ENCODE assay signal across 22 cellular contexts in genomic region chr11:117130879-117131278, GRCh38. TPM values are rescaled to one million over a fixed set of nuclear protein-coding genes. Genes with fewer than 3 reads are reported as not detected.
DNase-seq lines count a peak whose midpoint lies in the region; ATAC-seq, FAIRE-seq and TF ChIP-seq lines count a peak whose summit lies in the region.
"Had no signal": no experiment of that assay in that cellular context is flagged by ENCODE, and none has a peak within 500 bp of the region (broad histone marks: within the 10 kb centered on the region; RNA-seq: fewer than 3 reads in every experiment).

No MANE protein-coding gene starts in this region.

- H3K27me3 ChIP-seq in right lobe of liver (no peaks in the 10 kb centered on the region), HepG2 (ENCODE audit: control insufficient read depth in 1 of 2, insufficient read depth in 2 of 2, low read length in 2 of 2) (peaks cover 0 to 4% of the 10 kb centered on the region in 2 experiments; a peak in 2 of 5 replicates), tibial artery (peaks cover 0 to 7% of the 10 kb centered on the region in 2 donors), SK-N-SH (ENCODE audit: insufficient read depth) (no peaks in the 10 kb centered on the region; the same call in 1 of the 2 replicates)
- H3K27me3 ChIP-seq: BLaER1 had no signal

- TF ChIP-seq EP300 in HepG2 (IDR thresholded peaks at IDR 0.05; ENCODE audit: low read depth in 2 of 2, low read length in 2 of 2) (no peak), HepG2 (CRISPR knock-in tag; IDR thresholded peaks at IDR 0.05; ENCODE audit: borderline replicate concordance) (no peak), SK-N-SH (IDR thresholded peaks at IDR 0.05; ENCODE audit: borderline replicate concordance in 1 of 2, low read depth in 1 of 2, low read length in 1 of 2) (no peak)

- intact Hi-C loops in right lobe of liver (cut with DNase I) (loop anchor here in 1 of 2 donors (5.0 kb wide), 1 partner anchor 76 kb away; no protein-coding TSS in a partner anchor), HepG2 (cut with micrococcal nuclease; ENCODE audit: unreplicated experiment) (loop anchor here (5.0 kb wide), 1 partner anchor 76 kb away; no protein-coding TSS in a partner anchor), tibial artery (cut with DNase I; ENCODE audit: low total_unique reads) (loop anchor here (5.0 kb wide), 1 partner anchor 76 kb away; no protein-coding TSS in a partner anchor)

- CTCF ChIA-PET in HepG2 (lab: Yijun Ruan, JAX; ENCODE audit: low intra/inter-chr PET ratio, low total read pairs) = no interaction called here
- CTCF ChIA-PET in SK-N-SH (lab: Yijun Ruan, JAX) = no interaction called here

- TF ChIP-seq POLR2A in right lobe of liver (IDR thresholded peaks at IDR 0.05) (no peak), HepG2 (IDR thresholded peaks at IDR 0.05; ENCODE audit: insufficient read depth in 1 of 2, low read depth in 2 of 2, low read length in 2 of 2) (no peak)

- TF ChIP-seq CTCF in right lobe of liver (IDR thresholded peaks at IDR 0.05) (no peak), HepG2 (CRISPR knock-in tag; IDR thresholded peaks at IDR 0.05) (no peak), tibial artery (IDR thresholded peaks at IDR 0.05) (no peak), SK-N-SH (IDR thresholded peaks at IDR 0.05) (no peak)

- H3K9me3 ChIP-seq in right lobe of liver (no peaks in the 10 kb centered on the region), HepG2 (ENCODE audit: low read length) (no peaks in the 10 kb centered on the region), tibial artery (no peaks in the 10 kb centered on the region), SK-N-SH (no peaks in the 10 kb centered on the region)
- H3K9me3 ChIP-seq: BLaER1 had no signal

- FAIRE-seq in HepG2 (lab: Jason Lieb, UNC) (no peak), RCC 7860 (lab: Jason Lieb, UNC) (peak; percentile 96)
- FAIRE-seq: A204.1, G401.6, GM12892, H1 had no signal

- in situ Hi-C loops in HepG2 (cut with HindIII; ENCODE audit: extremely low pct_ligation_motif_present, low pct_unique_long_range_greater_than_20kb) = loop anchor here (5.0 kb wide), 1 partner anchor 76 kb away; no protein-coding TSS in a partner anchor

- H3K36me3 ChIP-seq in right lobe of liver (no peaks in the 10 kb centered on the region), HepG2 (replicated peaks in 1 of 2; ENCODE audit: control insufficient read depth in 1 of 2, insufficient read depth in 2 of 2, low read length in 2 of 2) (no peaks in the 10 kb centered on the region), tibial artery (no peaks in the 10 kb centered on the region), SK-N-SH (replicated peaks in 1 of 2; ENCODE audit: control insufficient read depth in 1 of 2, insufficient read depth in 2 of 2, low read length in 1 of 2) (no peaks in the 10 kb centered on the region)
- H3K36me3 ChIP-seq: BLaER1 had no signal

- H3K9ac ChIP-seq in HepG2 (ENCODE audit: insufficient read depth, low read depth, low read length) (no peak overlapping the region), SK-N-SH (no peak overlapping the region)
- H3K9ac ChIP-seq: BLaER1, GM23248 had no signal

- H3K4me2 ChIP-seq in HepG2 (ENCODE audit: low read depth, low read length) (no peak overlapping the region), SK-N-SH (no peak overlapping the region)
- H3K4me2 ChIP-seq: BLaER1 had no signal

- DNase-seq in right lobe of liver = no peak
- no peak for DNase-seq in HepG2 (ENCODE audit: low spot score)
- peak; percentile 79 for DNase-seq in RCC 7860 (ENCODE audit: low spot score)
- peak; percentile 62 for DNase-seq in glomerular visceral epithelial cell (ENCODE audit: extremely low spot score)
- DNase-seq in renal cortical epithelial cell (ENCODE audit: low read depth) = peak; percentile 56
- no peak for DNase-seq in tibial artery
- no peak for DNase-seq in SK-N-SH
- DNase-seq in COR-L47 (lab: John Stamatoyannopoulos, UW) = no peak
- DNase-seq: CD4-positive, CD25-positive, alpha-beta regulatory T cell; CD8-positive, alpha-beta T cell; DMS153; DND-41; GM23248; H7; HCEC 1CT had no signal

- H3K79me2 ChIP-seq in HepG2 (ENCODE audit: insufficient read depth, low read length) (no peaks in the 10 kb centered on the region), SK-N-SH (ENCODE audit: insufficient read depth) (no peaks in the 10 kb centered on the region)

- ATAC-seq in right lobe of liver = peak; percentile 66 to 88 (median 83)
- ATAC-seq in HepG2 = no peak
- ATAC-seq: CD8-positive, alpha-beta T cell had no signal

- no TSS peak for BruUV-seq in HepG2 (replicated peaks; lab: Mats Ljungman, UMichigan)

- H3K27ac ChIP-seq in right lobe of liver (no peak overlapping the region), HepG2 (ENCODE audit: extremely low read length, insufficient read depth, low read length) (no peak overlapping the region), tibial artery (no peak overlapping the region), SK-N-SH (ENCODE audit: low read depth in 2 of 2, low read length in 1 of 2) (no peak overlapping the region)
- H3K27ac ChIP-seq: 22Rv1, BLaER1, C4-2B, GM23248 had no signal

- H3F3A ChIP-seq in SK-N-SH (replicated peaks; ENCODE audit: insufficient read depth) = no peaks in the 10 kb centered on the region

- no peaks in the 10 kb centered on the region for H3K9me2 ChIP-seq in SK-N-SH

- POLR2A ChIA-PET in HepG2 (lab: Yijun Ruan, JAX) = no interaction called here
- POLR2A ChIA-PET in SK-N-SH (lab: Yijun Ruan, JAX) = no interaction called here

- H3K4me3 ChIP-seq in right lobe of liver (peak overlapping the region in 1 of 3 donors; percentile 10), HepG2 (replicated peaks in 1 of 3; ENCODE audit: insufficient read depth in 1 of 3, low read depth in 2 of 3, low read length in 3 of 3) (no peak overlapping the region), tibial artery (no peak overlapping the region), SK-N-SH (ENCODE audit: low read depth in 2 of 2, low read length in 1 of 2) (no peak overlapping the region)
- H3K4me3 ChIP-seq: BLaER1, GM23248 had no signal

- WGBS in right lobe of liver (ENCODE audit: insufficient coverage, low coverage, low lambda C conversion rate, missing lambda C conversion rate) = 26% methylated on average over 7 of the region's 7 CpGs
- WGBS in HepG2 (ENCODE audit: low lambda C conversion rate) = 34% methylated on average over 7 of the region's 7 CpGs
- 78% methylated on average over 7 of the region's 7 CpGs for WGBS in SK-N-SH (ENCODE audit: low lambda C conversion rate)

- H4K20me1 ChIP-seq in HepG2 (ENCODE audit: insufficient read depth, low read length) = no peaks in the 10 kb centered on the region
- no peaks in the 10 kb centered on the region for H4K20me1 ChIP-seq in SK-N-SH (ENCODE audit: insufficient read depth)
- H4K20me1 ChIP-seq: BLaER1 had no signal

- H2AFZ ChIP-seq in HepG2 (ENCODE audit: low read length) (no peak overlapping the region), SK-N-SH (ENCODE audit: low read depth) (no peak overlapping the region)
- H2AFZ ChIP-seq: GM23248 had no signal

- H3K4me1 ChIP-seq in right lobe of liver = peaks cover 0 to 4% (median 0%) of the 10 kb centered on the region in 4 donors
- H3K4me1 ChIP-seq in HepG2 (ENCODE audit: insufficient read depth, low read length) = 0 out of 2 replicates have a peak, but pooled peaks cover 7% of the 10 kb centered on the region
- H3K4me1 ChIP-seq in tibial artery = no peaks in the 10 kb centered on the region
- H3K4me1 ChIP-seq in SK-N-SH (ENCODE audit: control insufficient read depth in 1 of 2, insufficient read depth in 2 of 2, low read depth in 1 of 2, low read length in 1 of 2) = no peaks in the 10 kb centered on the region
- H3K4me1 ChIP-seq: BLaER1 had no signal

- TF ChIP-seq RAD21 in HepG2 (CRISPR knock-in tag; IDR thresholded peaks at IDR 0.05) (no peak), SK-N-SH (IDR thresholded peaks at IDR 0.05; ENCODE audit: low read length) (no peak)

RNA-seq across cellular contexts. Expression of gene PAFAH1B2, which starts 13.2 kb away (rescaled TPM):
- total RNA-seq in right lobe of liver (10 to 100 TPM; 22.2 to 39.1 (median 29.3) TPM), HepG2 (2016; rRNA removed; fragmentation: Illumina TruSeq; extraction: Trizol) (104 and 178 TPM in 2 replicates), renal cortical epithelial cell (238 and 242 TPM in 2 replicates)
- total RNA-seq in HepG2 (2016; cell fraction: cytosol; rRNA removed; fragmentation: Illumina TruSeq; extraction: Trizol; ENCODE audit: low read depth) = 34.4 and 37.3 TPM in 2 replicates
- total RNA-seq in HepG2 (2016; cell fraction: insoluble cytoplasmic fraction; rRNA removed; fragmentation: Illumina TruSeq; extraction: Trizol) = 107 and 164 TPM in 2 replicates
- total RNA-seq in HepG2 (2016; cell fraction: membrane; rRNA removed; fragmentation: Illumina TruSeq; extraction: Trizol) = 37.1 and 43.1 TPM in 2 replicates
- 42.3 and 46.9 TPM in 2 replicates for total RNA-seq in HepG2 (2016; cell fraction: nucleus; rRNA removed; fragmentation: Illumina TruSeq; extraction: Trizol)
- polyA plus RNA-seq in HepG2 (2011; rRNA removed) (27.0 and 28.8 TPM in 2 replicates), SK-N-SH (2012; rRNA removed) (19.6 and 27.3 TPM in 2 replicates)
- 21.8 and 24.3 TPM in 2 replicates for polyA plus RNA-seq in HepG2 (2011; cell fraction: cytosol; rRNA removed)
- polyA plus RNA-seq in HepG2 (2011; cell fraction: nucleus; rRNA removed) = 15.1 and 15.4 TPM in 2 replicates
- 23.9 and 26.9 TPM in 2 replicates for polyA plus RNA-seq in HepG2 (2012)
- polyA plus RNA-seq in HepG2 (2016; cell fraction: cytosol; fragmentation: Illumina TruSeq; extraction: Trizol; ENCODE audit: low read depth) = 2.7 and 3.0 TPM in 2 replicates
- polyA plus RNA-seq in HepG2 (2016; cell fraction: insoluble cytoplasmic fraction; fragmentation: Illumina TruSeq; extraction: Trizol; ENCODE audit: low read depth) = 70.7 and 75.2 TPM in 2 replicates
- polyA plus RNA-seq in HepG2 (2016; cell fraction: membrane; fragmentation: Illumina TruSeq; extraction: Trizol; ENCODE audit: low read depth) = 12.5 and 14.8 TPM in 2 replicates
- 26.9 and 30.3 TPM in 2 replicates for polyA plus RNA-seq in HepG2 (2016; cell fraction: nucleus; fragmentation: Illumina TruSeq; extraction: Trizol; ENCODE audit: insufficient read depth, low read depth)
- polyA minus RNA-seq in HepG2 (2011; rRNA and poly(A)+ RNA removed; ENCODE audit: low replicate concordance) = 84.0 and 119 TPM in 2 replicates
- polyA minus RNA-seq in HepG2 (2011; cell fraction: cytosol; rRNA and poly(A)+ RNA removed) = 68.8 and 69.8 TPM in 2 replicates
- 42.0 and 56.1 TPM in 2 replicates for polyA minus RNA-seq in HepG2 (2011; cell fraction: nucleus; rRNA and poly(A)+ RNA removed)
- 25.9 and 27.4 TPM in 2 replicates for polyA plus RNA-seq in SK-N-SH (2012; cell fraction: cytosol; rRNA removed)
- polyA plus RNA-seq in SK-N-SH (2012; cell fraction: nucleus; rRNA removed) = 25.4 and 27.2 TPM in 2 replicates

RNA-seq across cellular contexts. Expression of gene SIK3, which starts 32.7 kb away (rescaled TPM):
- 10 to 100 TPM; 22.0 to 35.4 (median 26.8) TPM for total RNA-seq in right lobe of liver
- total RNA-seq in HepG2 (2016; rRNA removed; fragmentation: Illumina TruSeq; extraction: Trizol) = 9.8 and 11.3 TPM in 2 replicates
- 6.0 and 6.1 TPM in 2 replicates for total RNA-seq in HepG2 (2016; cell fraction: cytosol; rRNA removed; fragmentation: Illumina TruSeq; extraction: Trizol; ENCODE audit: low read depth)
- 9.5 and 11.9 TPM in 2 replicates for total RNA-seq in HepG2 (2016; cell fraction: insoluble cytoplasmic fraction; rRNA removed; fragmentation: Illumina TruSeq; extraction: Trizol)
- 9.6 and 12.4 TPM in 2 replicates for total RNA-seq in HepG2 (2016; cell fraction: membrane; rRNA removed; fragmentation: Illumina TruSeq; extraction: Trizol)
- 23.0 and 23.2 TPM in 2 replicates for total RNA-seq in HepG2 (2016; cell fraction: nucleus; rRNA removed; fragmentation: Illumina TruSeq; extraction: Trizol)
- 5.7 and 8.0 TPM in 2 replicates for polyA plus RNA-seq in HepG2 (2011; rRNA removed)
- polyA plus RNA-seq in HepG2 (2011; cell fraction: cytosol; rRNA removed) = 4.5 and 4.9 TPM in 2 replicates
- polyA plus RNA-seq in HepG2 (2011; cell fraction: nucleus; rRNA removed) = 27.4 and 30.5 TPM in 2 replicates
- polyA plus RNA-seq in HepG2 (2012) = 16.2 and 16.5 TPM in 2 replicates
- polyA plus RNA-seq in HepG2 (2016; cell fraction: cytosol; fragmentation: Illumina TruSeq; extraction: Trizol; ENCODE audit: low read depth) = 2.3 and 2.6 TPM in 2 replicates
- polyA plus RNA-seq in HepG2 (2016; cell fraction: insoluble cytoplasmic fraction; fragmentation: Illumina TruSeq; extraction: Trizol; ENCODE audit: low read depth) = 8.4 and 11.2 TPM in 2 replicates
- polyA plus RNA-seq in HepG2 (2016; cell fraction: membrane; fragmentation: Illumina TruSeq; extraction: Trizol; ENCODE audit: low read depth) = 4.2 and 5.0 TPM in 2 replicates
- 23.6 and 25.1 TPM in 2 replicates for polyA plus RNA-seq in HepG2 (2016; cell fraction: nucleus; fragmentation: Illumina TruSeq; extraction: Trizol; ENCODE audit: insufficient read depth, low read depth)
- 13.9 and 17.8 TPM in 2 replicates for polyA minus RNA-seq in HepG2 (2011; rRNA and poly(A)+ RNA removed; ENCODE audit: low replicate concordance)
- 5.2 and 6.9 TPM in 2 replicates for polyA minus RNA-seq in HepG2 (2011; cell fraction: cytosol; rRNA and poly(A)+ RNA removed)
- polyA minus RNA-seq in HepG2 (2011; cell fraction: nucleus; rRNA and poly(A)+ RNA removed) = 37.6 and 53.8 TPM in 2 replicates
- 7.6 and 31.3 TPM in 2 replicates for total RNA-seq in renal cortical epithelial cell
- polyA plus RNA-seq in SK-N-SH (2012; rRNA removed) = 4.5 and 5.1 TPM in 2 replicates
- 4.5 and 4.9 TPM in 2 replicates for polyA plus RNA-seq in SK-N-SH (2012; cell fraction: cytosol; rRNA removed)
- polyA plus RNA-seq in SK-N-SH (2012; cell fraction: nucleus; rRNA removed) = 14.0 and 15.9 TPM in 2 replicates

RNA-seq across cellular contexts. Expression of gene SIDT2, which starts 47.7 kb away (rescaled TPM):
- total RNA-seq in right lobe of liver (10 to 100 TPM; 24.6 to 49.9 (median 35.5) TPM), HepG2 (2016; rRNA removed; fragmentation: Illumina TruSeq; extraction: Trizol) (6.8 and 11.5 TPM in 2 replicates), renal cortical epithelial cell (5.4 and 35.5 TPM in 2 replicates)
- 8.7 and 10.3 TPM in 2 replicates for total RNA-seq in HepG2 (2016; cell fraction: cytosol; rRNA removed; fragmentation: Illumina TruSeq; extraction: Trizol; ENCODE audit: low read depth)
- total RNA-seq in HepG2 (2016; cell fraction: insoluble cytoplasmic fraction; rRNA removed; fragmentation: Illumina TruSeq; extraction: Trizol) = 6.4 and 12.0 TPM in 2 replicates
- 8.6 and 9.5 TPM in 2 replicates for total RNA-seq in HepG2 (2016; cell fraction: membrane; rRNA removed; fragmentation: Illumina TruSeq; extraction: Trizol)
- total RNA-seq in HepG2 (2016; cell fraction: nucleus; rRNA removed; fragmentation: Illumina TruSeq; extraction: Trizol) = 15.6 and 17.2 TPM in 2 replicates
- polyA plus RNA-seq in HepG2 (2011; rRNA removed) (26.8 and 28.0 TPM in 2 replicates), SK-N-SH (2012; rRNA removed) (17.3 and 17.5 TPM in 2 replicates)
- 10.5 and 14.3 TPM in 2 replicates for polyA plus RNA-seq in HepG2 (2011; cell fraction: cytosol; rRNA removed)
- polyA plus RNA-seq in HepG2 (2011; cell fraction: nucleus; rRNA removed) = 82.0 and 109 TPM in 2 replicates
- 15.1 and 15.4 TPM in 2 replicates for polyA plus RNA-seq in HepG2 (2012)
- 1.9 and 2.2 TPM in 2 replicates for polyA plus RNA-seq in HepG2 (2016; cell fraction: cytosol; fragmentation: Illumina TruSeq; extraction: Trizol; ENCODE audit: low read depth)
- polyA plus RNA-seq in HepG2 (2016; cell fraction: insoluble cytoplasmic fraction; fragmentation: Illumina TruSeq; extraction: Trizol; ENCODE audit: low read depth) = 7.8 and 8.9 TPM in 2 replicates
- polyA plus RNA-seq in HepG2 (2016; cell fraction: membrane; fragmentation: Illumina TruSeq; extraction: Trizol; ENCODE audit: low read depth) = 6.0 and 6.6 TPM in 2 replicates
- polyA plus RNA-seq in HepG2 (2016; cell fraction: nucleus; fragmentation: Illumina TruSeq; extraction: Trizol; ENCODE audit: insufficient read depth, low read depth) = 24.9 and 26.7 TPM in 2 replicates
- polyA minus RNA-seq in HepG2 (2011; rRNA and poly(A)+ RNA removed; ENCODE audit: low replicate concordance) = 25.1 and 71.4 TPM in 2 replicates
- polyA minus RNA-seq in HepG2 (2011; cell fraction: cytosol; rRNA and poly(A)+ RNA removed) = 11.7 and 19.1 TPM in 2 replicates
- 32.3 and 34.8 TPM in 2 replicates for polyA minus RNA-seq in HepG2 (2011; cell fraction: nucleus; rRNA and poly(A)+ RNA removed)
- polyA plus RNA-seq in SK-N-SH (2012; cell fraction: cytosol; rRNA removed) = 8.0 and 12.6 TPM in 2 replicates
- polyA plus RNA-seq in SK-N-SH (2012; cell fraction: nucleus; rRNA removed) = 39.5 and 52.3 TPM in 2 replicates

Comparison
In these comparisons a context has a peak if more than half of its experiments do, and no peak if none do; other contexts are left out.
1. DNase-seq: peak in RCC 7860 (single experiment), glomerular visceral epithelial cell (single experiment) and renal cortical epithelial cell (single experiment); none in right lobe of liver (0 of 3), HepG2 (single experiment), tibial artery (0 of 2), SK-N-SH (single experiment) and COR-L47 (single experiment).